8 cellular contexts compared by ENCODE assay signal in the genomic region with DNA sequence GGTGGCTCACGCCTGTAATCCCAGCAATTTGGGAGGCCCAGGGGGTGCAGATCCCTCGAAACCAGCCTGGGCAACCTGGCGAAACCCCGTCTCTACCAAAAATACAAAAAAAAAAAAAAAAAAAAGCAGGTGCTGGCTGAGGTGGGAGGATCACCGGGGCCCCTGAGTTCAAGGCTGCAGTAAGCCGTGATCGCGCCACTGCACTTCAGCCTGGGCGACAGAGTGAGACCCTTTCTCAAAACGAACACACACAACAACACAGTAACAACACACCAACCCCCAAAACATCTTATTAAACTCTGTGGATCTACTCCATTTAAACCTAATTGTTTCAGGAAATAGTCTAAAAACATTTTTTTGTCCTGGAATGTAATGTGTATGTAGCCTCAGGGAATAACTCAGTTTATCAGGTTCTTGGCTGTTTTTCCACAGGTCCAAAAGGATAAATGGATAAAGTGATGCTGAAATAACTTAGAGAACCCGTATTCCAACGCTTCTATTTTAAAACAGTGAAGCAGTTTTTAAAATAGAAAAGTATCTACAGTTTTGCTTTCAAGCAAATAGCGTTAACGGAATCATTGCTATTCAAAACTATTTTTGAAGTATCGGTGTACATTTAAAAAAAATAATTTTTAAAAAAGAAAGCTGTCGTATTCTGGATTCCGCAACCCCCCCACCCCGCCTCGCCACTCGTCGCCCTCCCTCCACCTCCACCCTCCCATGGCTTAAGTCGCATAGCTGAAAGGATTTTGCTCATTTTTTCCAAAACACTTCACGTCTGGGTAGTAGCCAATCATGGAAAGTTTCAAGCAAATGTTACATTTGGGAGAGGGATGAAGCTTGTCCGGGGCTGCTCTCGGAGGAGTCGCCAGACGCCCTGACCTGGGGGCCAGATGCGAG.
A peak's percentile ranks its signal among the peaks of the same experiment; 100 is the strongest.
DNase-seq lines count a peak whose midpoint lies in the region; ATAC-seq and TF ChIP-seq lines count a peak whose summit lies in the region.

No MANE protein-coding gene starts in this region.

- peaks cover 5% of the 10 kb centered on the region for H3K27me3 ChIP-seq in NT2/D1 (ENCODE audit: insufficient read depth, insufficient read length)
- H3K27me3 ChIP-seq in layer of hippocampus (ENCODE audit: control insufficient read depth, insufficient read depth, low read length): no peaks in the 10 kb centered on the region

- H3K9me3 ChIP-seq in NT2/D1 (ENCODE audit: insufficient read depth, low read length): no peaks in the 10 kb centered on the region

- in situ Hi-C loops in astrocyte of the cerebellum (cut with HindIII; ENCODE audit: low sequenced_read_pairs): no loop called here

- ATAC-seq in GM19023 (IDR thresholded peaks at IDR 0.05; ENCODE audit: unreplicated experiment) (peak; percentile 0), HG03521 (IDR thresholded peaks at IDR 0.05; ENCODE audit: unreplicated experiment) (no peak), GM19035 (IDR thresholded peaks at IDR 0.05; ENCODE audit: unreplicated experiment) (no peak)

- H3K9ac ChIP-seq in NT2/D1 (ENCODE audit: insufficient read length, low read depth): peak overlapping the region; percentile 82

- peak overlapping the region; percentile 93 for H3K4me3 ChIP-seq in NT2/D1 (ENCODE audit: insufficient read length, low read depth)
- peak overlapping the region; percentile 63 for H3K4me3 ChIP-seq in astrocyte of the cerebellum (ENCODE audit: low read depth, low read length)

- peaks cover 22% of the 10 kb centered on the region for H3K36me3 ChIP-seq in NT2/D1 (ENCODE audit: insufficient read depth, insufficient read length, low read length)

- no peak for TF ChIP-seq CTCF in astrocyte of the cerebellum (IDR thresholded peaks at IDR 0.05; ENCODE audit: low read depth, low read length, missing control alignments)

- no peaks in the 10 kb centered on the region for H3K4me1 ChIP-seq in NT2/D1 (ENCODE audit: insufficient read depth, insufficient read length)

- H3K27ac ChIP-seq in layer of hippocampus (ENCODE audit: low read depth, low read length): peak overlapping the region; percentile 99

- DNase-seq in NT2/D1 (ENCODE audit: low read depth, low spot score) (no peak), astrocyte of the cerebellum (ENCODE audit: low read depth) (no peak), NCI-H774 (lab: John Stamatoyannopoulos, UW) (no peak)
- DNase-seq in stimulated activated CD4-positive, alpha-beta T cell treated with anti-CD3 and anti-CD28 coated beads, TNF-alpha, amount 100 ng/mL, for 24 hours (ENCODE audit: low read depth in 3 of 3): peak in 2 of 3 experiments; percentile 22 to 40

Comparison
In these comparisons a context has a peak if more than half of its experiments do, and no peak if none do; other contexts are left out.
1. DNase-seq: peak in stimulated activated CD4-positive, alpha-beta T cell treated with anti-CD3 and anti-CD28 coated beads, TNF-alpha, amount 100 ng/mL, for 24 hours (2 of 3); none in NT2/D1 (single experiment), astrocyte of the cerebellum (single experiment) and NCI-H774 (single experiment).